Comparison of ENCODE assay signal across 1 cellular context in the genomic region with DNA sequence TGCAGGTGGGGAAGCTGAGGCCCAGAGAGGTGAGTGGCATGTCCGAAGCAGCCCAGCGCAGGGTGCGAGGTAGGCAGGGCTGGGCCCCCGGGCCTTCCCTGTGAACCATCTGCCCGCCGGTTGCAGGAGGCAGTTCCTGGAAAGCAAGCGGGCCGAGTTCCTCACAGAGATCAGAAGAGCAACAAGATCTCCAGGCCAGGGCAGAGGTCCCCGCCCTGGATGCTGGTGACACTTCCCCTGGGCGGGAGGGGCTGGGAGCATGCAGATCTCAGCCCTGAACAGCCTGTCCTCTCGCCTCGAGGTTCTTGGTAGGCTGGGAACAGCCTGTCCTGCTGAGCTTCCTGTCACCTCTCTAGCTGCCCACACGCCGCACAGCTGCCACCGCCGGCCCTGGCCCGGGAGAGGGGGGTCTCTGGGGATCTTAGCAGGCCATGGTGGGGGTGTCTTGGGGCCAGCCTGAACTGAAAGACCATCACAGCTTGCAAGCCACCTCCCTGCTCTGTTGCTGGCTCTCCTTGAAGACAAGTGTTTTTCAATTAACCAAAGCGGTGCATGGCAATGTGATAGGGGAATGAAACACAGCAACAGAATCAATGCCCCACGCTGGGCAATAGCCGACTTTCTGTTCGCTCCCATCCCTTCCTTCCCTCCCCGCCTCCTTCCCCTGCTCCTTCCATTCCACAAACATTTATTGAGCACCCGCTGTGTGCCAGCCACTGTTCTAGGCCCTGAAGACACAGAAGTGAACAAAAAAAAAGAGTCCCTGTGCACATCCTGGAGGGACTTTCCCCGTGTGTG.
A peak's percentile ranks its signal among the peaks of the same experiment; 100 is the strongest.
TF ChIP-seq lines count a peak whose summit lies in the region.

No MANE protein-coding gene starts in this region.

TF ChIP-seq in K562, 482 proteins besides CTCF, POLR2A, EP300 and RAD21 (continues in another document):
- TF ChIP-seq ARNT (IDR thresholded peaks at IDR 0.05) (no peak), FIP1L1 (IDR thresholded peaks at IDR 0.05; ENCODE audit: low read depth, low read length, poor library complexity, severe bottlenecking) (no peak), PHB2 (IDR thresholded peaks at IDR 0.05; ENCODE audit: low read depth) (no peak), TAF7 (tag; IDR thresholded peaks at IDR 0.05) (no peak), ETS2 (tag; IDR thresholded peaks at IDR 0.05; ENCODE audit: borderline replicate concordance, poor library complexity, severe bottlenecking) (no peak), ZBTB33 (CRISPR knock-in tag; IDR thresholded peaks at IDR 0.05) (no peak), ZNF408 (CRISPR knock-in tag; IDR thresholded peaks at IDR 0.05; ENCODE audit: low read depth) (no peak), CHD1 (IDR thresholded peaks at IDR 0.05; ENCODE audit: low read length) (no peak), ADNP (tag; IDR thresholded peaks at IDR 0.05) (no peak), GTF2E2 (tag; IDR thresholded peaks at IDR 0.05) (no peak), NFRKB (IDR thresholded peaks at IDR 0.05; ENCODE audit: low read depth) (no peak), TAF15 (IDR thresholded peaks at IDR 0.05; ENCODE audit: low read depth, low read length) (no peak), BRCA1 (IDR thresholded peaks at IDR 0.05) (no peak), BRCA1 (CRISPR knock-in tag; IDR thresholded peaks at IDR 0.05) (no peak), ZNF79 (CRISPR knock-in tag; IDR thresholded peaks at IDR 0.05; ENCODE audit: low read depth) (no peak), ZBTB26 (CRISPR knock-in tag; IDR thresholded peaks at IDR 0.05) (no peak), CHD4 (IDR thresholded peaks at IDR 0.05; ENCODE audit: insufficient read depth, insufficient replicate concordance, low read depth, low read length, poor library complexity, severe bottlenecking) (no peak), TCF7 (IDR thresholded peaks at IDR 0.05; ENCODE audit: borderline replicate concordance) (no peak), SIRT6 (IDR thresholded peaks at IDR 0.05; ENCODE audit: low read depth, low read length) (no peak), ZNF224 (CRISPR knock-in tag; IDR thresholded peaks at IDR 0.05) (no peak), POLR2G (IDR thresholded peaks at IDR 0.05; ENCODE audit: low read depth, low read length) (peak; percentile 56; the same call in 1 of the 2 replicates), RREB1 (CRISPR knock-in tag; IDR thresholded peaks at IDR 0.05) (no peak), HIVEP1 (CRISPR knock-in tag; IDR thresholded peaks at IDR 0.05) (no peak), RAD51 (IDR thresholded peaks at IDR 0.05; ENCODE audit: borderline replicate concordance, low read depth) (no peak), ZNF133 (CRISPR knock-in tag; IDR thresholded peaks at IDR 0.05) (no peak), KAT7 (CRISPR knock-in tag; IDR thresholded peaks at IDR 0.05; ENCODE audit: borderline replicate concordance) (no peak), U2AF1 (optimal IDR thresholded peaks at IDR 0.05; ENCODE audit: low read depth, low read length) (no peak), CEBPG (CRISPR knock-in tag; IDR thresholded peaks at IDR 0.05) (no peak), CEBPG (tag; conservative IDR thresholded peaks at IDR 0.05 in 1 of 2, IDR thresholded peaks at IDR 0.05 in 1 of 2) (no peak), ZNF561 (CRISPR knock-in tag; conservative IDR thresholded peaks at IDR 0.05) (no peak), SAFB2 (IDR thresholded peaks at IDR 0.05; ENCODE audit: borderline replicate concordance, low read depth, low read length, severe bottlenecking) (no peak), CTBP1 (IDR thresholded peaks at IDR 0.05; ENCODE audit: borderline replicate concordance) (peak; percentile 81), ZNF24 (IDR thresholded peaks at IDR 0.05) (no peak), RUNX1 (IDR thresholded peaks at IDR 0.05; ENCODE audit: low read depth) (no peak), ZNF12 (CRISPR knock-in tag; IDR thresholded peaks at IDR 0.05) (0 out of 2 replicates have a peak, but pooled peaks have one; percentile 29), STAT5A (IDR thresholded peaks at IDR 0.05; ENCODE audit: borderline replicate concordance, low read length) (no peak), TBP (optimal IDR thresholded peaks at IDR 0.05; ENCODE audit: low read depth, low read length) (peak; percentile 26), BMI1 (IDR thresholded peaks at IDR 0.05; ENCODE audit: low read length) (no peak), ZNF124 (CRISPR knock-in tag; IDR thresholded peaks at IDR 0.05) (no peak), ETV5 (CRISPR knock-in tag; IDR thresholded peaks at IDR 0.05; ENCODE audit: low read depth) (peak; percentile 66), RFX5 (IDR thresholded peaks at IDR 0.05; ENCODE audit: low read depth, low read length) (no peak), ZNF584 (CRISPR knock-in tag; IDR thresholded peaks at IDR 0.05; ENCODE audit: low read depth) (no peak), ZNF785 (CRISPR knock-in tag; IDR thresholded peaks at IDR 0.05) (no peak), SMARCA4 (IDR thresholded peaks at IDR 0.05) (no peak), ZNF764 (CRISPR knock-in tag; IDR thresholded peaks at IDR 0.05; ENCODE audit: low read depth) (no peak), ZKSCAN3 (CRISPR knock-in tag; IDR thresholded peaks at IDR 0.05) (no peak), BHLHE40 (IDR thresholded peaks at IDR 0.05; ENCODE audit: low read length) (no peak), SAFB (IDR thresholded peaks at IDR 0.05; ENCODE audit: borderline replicate concordance, low read depth, low read length) (no peak), SREBF2 (CRISPR knock-in tag; IDR thresholded peaks at IDR 0.05) (no peak), ZNF146 (CRISPR knock-in tag; IDR thresholded peaks at IDR 0.05; ENCODE audit: unreplicated experiment) (no peak), SETDB1 (IDR thresholded peaks at IDR 0.05; ENCODE audit: low read length) (no peak)
- TF ChIP-seq, protein P1, sequence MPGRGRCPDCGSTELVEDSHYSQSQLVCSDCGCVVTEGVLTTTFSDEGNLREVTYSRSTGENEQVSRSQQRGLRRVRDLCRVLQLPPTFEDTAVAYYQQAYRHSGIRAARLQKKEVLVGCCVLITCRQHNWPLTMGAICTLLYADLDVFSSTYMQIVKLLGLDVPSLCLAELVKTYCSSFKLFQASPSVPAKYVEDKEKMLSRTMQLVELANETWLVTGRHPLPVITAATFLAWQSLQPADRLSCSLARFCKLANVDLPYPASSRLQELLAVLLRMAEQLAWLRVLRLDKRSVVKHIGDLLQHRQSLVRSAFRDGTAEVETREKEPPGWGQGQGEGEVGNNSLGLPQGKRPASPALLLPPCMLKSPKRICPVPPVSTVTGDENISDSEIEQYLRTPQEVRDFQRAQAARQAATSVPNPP (IDR thresholded peaks at IDR 0.05; ENCODE audit: borderline replicate concordance, insufficient read depth, insufficient read length): no peak
- TF ChIP-seq, protein P2, sequence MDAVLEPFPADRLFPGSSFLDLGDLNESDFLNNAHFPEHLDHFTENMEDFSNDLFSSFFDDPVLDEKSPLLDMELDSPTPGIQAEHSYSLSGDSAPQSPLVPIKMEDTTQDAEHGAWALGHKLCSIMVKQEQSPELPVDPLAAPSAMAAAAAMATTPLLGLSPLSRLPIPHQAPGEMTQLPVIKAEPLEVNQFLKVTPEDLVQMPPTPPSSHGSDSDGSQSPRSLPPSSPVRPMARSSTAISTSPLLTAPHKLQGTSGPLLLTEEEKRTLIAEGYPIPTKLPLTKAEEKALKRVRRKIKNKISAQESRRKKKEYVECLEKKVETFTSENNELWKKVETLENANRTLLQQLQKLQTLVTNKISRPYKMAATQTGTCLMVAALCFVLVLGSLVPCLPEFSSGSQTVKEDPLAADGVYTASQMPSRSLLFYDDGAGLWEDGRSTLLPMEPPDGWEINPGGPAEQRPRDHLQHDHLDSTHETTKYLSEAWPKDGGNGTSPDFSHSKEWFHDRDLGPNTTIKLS (IDR thresholded peaks at IDR 0.05; ENCODE audit: borderline replicate concordance, low read depth): no peak
- TF ChIP-seq, protein P3, sequence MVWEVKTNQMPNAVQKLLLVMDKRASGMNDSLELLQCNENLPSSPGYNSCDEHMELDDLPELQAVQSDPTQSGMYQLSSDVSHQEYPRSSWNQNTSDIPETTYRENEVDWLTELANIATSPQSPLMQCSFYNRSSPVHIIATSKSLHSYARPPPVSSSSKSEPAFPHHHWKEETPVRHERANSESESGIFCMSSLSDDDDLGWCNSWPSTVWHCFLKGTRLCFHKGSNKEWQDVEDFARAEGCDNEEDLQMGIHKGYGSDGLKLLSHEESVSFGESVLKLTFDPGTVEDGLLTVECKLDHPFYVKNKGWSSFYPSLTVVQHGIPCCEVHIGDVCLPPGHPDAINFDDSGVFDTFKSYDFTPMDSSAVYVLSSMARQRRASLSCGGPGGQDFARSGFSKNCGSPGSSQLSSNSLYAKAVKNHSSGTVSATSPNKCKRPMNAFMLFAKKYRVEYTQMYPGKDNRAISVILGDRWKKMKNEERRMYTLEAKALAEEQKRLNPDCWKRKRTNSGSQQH (CRISPR knock-in tag; IDR thresholded peaks at IDR 0.05): no peak
- TF ChIP-seq, protein P4, sequence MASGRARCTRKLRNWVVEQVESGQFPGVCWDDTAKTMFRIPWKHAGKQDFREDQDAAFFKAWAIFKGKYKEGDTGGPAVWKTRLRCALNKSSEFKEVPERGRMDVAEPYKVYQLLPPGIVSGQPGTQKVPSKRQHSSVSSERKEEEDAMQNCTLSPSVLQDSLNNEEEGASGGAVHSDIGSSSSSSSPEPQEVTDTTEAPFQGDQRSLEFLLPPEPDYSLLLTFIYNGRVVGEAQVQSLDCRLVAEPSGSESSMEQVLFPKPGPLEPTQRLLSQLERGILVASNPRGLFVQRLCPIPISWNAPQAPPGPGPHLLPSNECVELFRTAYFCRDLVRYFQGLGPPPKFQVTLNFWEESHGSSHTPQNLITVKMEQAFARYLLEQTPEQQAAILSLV (tag; IDR thresholded peaks at IDR 0.05): no peak
